ENCODE assay signal across 1 cellular context in the genomic region with DNA sequence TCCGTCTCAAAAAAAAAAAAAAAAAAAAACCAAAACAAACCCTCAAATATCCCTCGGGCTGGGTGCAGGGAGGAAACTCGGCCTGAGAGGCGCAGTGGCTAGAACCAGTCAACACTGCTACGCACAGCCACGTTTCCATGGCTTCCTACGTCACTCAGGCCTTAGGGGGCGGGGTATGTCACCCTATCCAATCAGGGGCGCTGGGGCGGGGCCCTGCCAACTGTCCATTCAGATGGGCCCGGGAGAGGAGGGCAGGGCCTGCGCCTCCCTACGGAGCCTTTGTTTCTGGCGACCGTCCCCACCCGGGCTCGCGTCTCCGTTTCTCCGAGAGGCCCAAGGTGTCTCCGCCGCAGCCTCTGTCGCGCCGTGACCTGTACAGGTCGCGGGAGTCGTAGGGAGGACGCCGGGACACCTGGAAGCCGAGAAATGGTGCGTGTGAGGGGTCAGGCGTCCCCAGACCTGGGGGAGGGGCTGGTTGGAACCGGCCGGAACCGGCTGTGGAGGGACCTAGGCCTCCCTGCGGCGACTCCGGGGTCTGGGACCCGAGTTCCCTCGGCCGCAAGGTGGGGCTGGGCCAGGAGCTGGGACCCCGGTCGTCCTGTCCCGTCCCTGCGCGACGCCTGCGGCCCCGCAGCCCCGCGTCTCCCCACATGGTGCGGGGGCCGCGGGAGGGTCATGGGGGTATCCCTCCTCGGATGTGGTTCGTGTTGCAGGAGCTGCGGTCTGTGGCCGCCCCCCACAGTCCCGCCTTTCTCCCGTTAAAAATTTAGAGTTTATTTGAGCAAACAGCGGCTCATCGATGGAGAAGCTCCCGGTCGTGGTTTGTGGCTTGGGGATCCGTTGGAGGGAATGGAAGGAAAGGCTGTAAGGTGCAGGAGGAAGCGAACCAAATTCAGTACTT.
A peak's percentile ranks its signal among the peaks of the same experiment; 100 is the strongest.
TF ChIP-seq lines count a peak whose summit lies in the region.

TSS of gene ZNF627 (plus strand) at position 282 of the 901 bp plus-strand sequence. CDS start at position 427, 145 bp downstream.

TF ChIP-seq in HepG2, 621 proteins besides CTCF, POLR2A, EP300 and RAD21 (continued from another document and continues in another):
- TF ChIP-seq KIAA2018 (CRISPR knock-in tag; IDR thresholded peaks at IDR 0.05; ENCODE audit: borderline replicate concordance), result no peak
- peak; percentile 87 for TF ChIP-seq ZNF788 (CRISPR knock-in tag; IDR thresholded peaks at IDR 0.05; ENCODE audit: borderline replicate concordance)
- TF ChIP-seq ZNF12 (CRISPR knock-in tag; IDR thresholded peaks at IDR 0.05), result 0 out of 2 replicates have a peak, but pooled peaks have one; percentile 13
- TF ChIP-seq KLF16 (CRISPR knock-in tag; IDR thresholded peaks at IDR 0.05), result peak in 1 of 2 experiments; percentile 77; a peak in 1 of 4 replicates
- TF ChIP-seq TBP (CRISPR knock-in tag; IDR thresholded peaks at IDR 0.05), result no peak
- peak; percentile 71 for TF ChIP-seq ATF1 (CRISPR knock-in tag; IDR thresholded peaks at IDR 0.05)
- no peak; the same call in 1 of the 2 replicates for TF ChIP-seq PITX1 (CRISPR knock-in tag; IDR thresholded peaks at IDR 0.05)
- TF ChIP-seq ZNF430 (CRISPR knock-in tag; IDR thresholded peaks at IDR 0.05), result peak; percentile 93
- TF ChIP-seq, protein P1, sequence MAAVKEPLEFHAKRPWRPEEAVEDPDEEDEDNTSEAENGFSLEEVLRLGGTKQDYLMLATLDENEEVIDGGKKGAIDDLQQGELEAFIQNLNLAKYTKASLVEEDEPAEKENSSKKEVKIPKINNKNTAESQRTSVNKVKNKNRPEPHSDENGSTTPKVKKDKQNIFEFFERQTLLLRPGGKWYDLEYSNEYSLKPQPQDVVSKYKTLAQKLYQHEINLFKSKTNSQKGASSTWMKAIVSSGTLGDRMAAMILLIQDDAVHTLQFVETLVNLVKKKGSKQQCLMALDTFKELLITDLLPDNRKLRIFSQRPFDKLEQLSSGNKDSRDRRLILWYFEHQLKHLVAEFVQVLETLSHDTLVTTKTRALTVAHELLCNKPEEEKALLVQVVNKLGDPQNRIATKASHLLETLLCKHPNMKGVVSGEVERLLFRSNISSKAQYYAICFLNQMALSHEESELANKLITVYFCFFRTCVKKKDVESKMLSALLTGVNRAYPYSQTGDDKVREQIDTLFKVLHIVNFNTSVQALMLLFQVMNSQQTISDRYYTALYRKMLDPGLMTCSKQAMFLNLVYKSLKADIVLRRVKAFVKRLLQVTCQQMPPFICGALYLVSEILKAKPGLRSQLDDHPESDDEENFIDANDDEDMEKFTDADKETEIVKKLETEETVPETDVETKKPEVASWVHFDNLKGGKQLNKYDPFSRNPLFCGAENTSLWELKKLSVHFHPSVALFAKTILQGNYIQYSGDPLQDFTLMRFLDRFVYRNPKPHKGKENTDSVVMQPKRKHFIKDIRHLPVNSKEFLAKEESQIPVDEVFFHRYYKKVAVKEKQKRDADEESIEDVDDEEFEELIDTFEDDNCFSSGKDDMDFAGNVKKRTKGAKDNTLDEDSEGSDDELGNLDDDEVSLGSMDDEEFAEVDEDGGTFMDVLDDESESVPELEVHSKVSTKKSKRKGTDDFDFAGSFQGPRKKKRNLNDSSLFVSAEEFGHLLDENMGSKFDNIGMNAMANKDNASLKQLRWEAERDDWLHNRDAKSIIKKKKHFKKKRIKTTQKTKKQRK (IDR thresholded peaks at IDR 0.05; ENCODE audit: low read length), result no peak
- no peak for TF ChIP-seq TP53 (CRISPR knock-in tag; conservative IDR thresholded peaks at IDR 0.05)
- TF ChIP-seq ZNF235 (CRISPR knock-in tag; IDR thresholded peaks at IDR 0.05; ENCODE audit: borderline replicate concordance), result peak; percentile 89; the same call in 1 of the 2 replicates
- TF ChIP-seq ZNF615 (CRISPR knock-in tag; IDR thresholded peaks at IDR 0.05; ENCODE audit: borderline replicate concordance), result no peak
- no peak for TF ChIP-seq THYN1 (CRISPR knock-in tag; IDR thresholded peaks at IDR 0.05; ENCODE audit: borderline replicate concordance, low read depth)
- peak; percentile 90; the same call in 1 of the 2 replicates for TF ChIP-seq SNAI1 (CRISPR knock-in tag; IDR thresholded peaks at IDR 0.05; ENCODE audit: borderline replicate concordance)
- peak; percentile 94; the same call in 1 of the 2 replicates for TF ChIP-seq ZNF138 (CRISPR knock-in tag; IDR thresholded peaks at IDR 0.05; ENCODE audit: low read depth)
- TF ChIP-seq RNF2 (conservative IDR thresholded peaks at IDR 0.05; ENCODE audit: low read depth), result no peak
- no peak for TF ChIP-seq ZNF30 (CRISPR knock-in tag; IDR thresholded peaks at IDR 0.05)
- peak; percentile 46 for TF ChIP-seq ZNF18 (CRISPR knock-in tag; IDR thresholded peaks at IDR 0.05; ENCODE audit: insufficient replicate concordance)
- TF ChIP-seq ZNF782 (CRISPR knock-in tag; IDR thresholded peaks at IDR 0.05; ENCODE audit: borderline replicate concordance), result peak; percentile 92
- peak; percentile 48; the same call in 1 of the 2 replicates for TF ChIP-seq ZNF24 (IDR thresholded peaks at IDR 0.05)
- no peak for TF ChIP-seq CEBPG (CRISPR knock-in tag; IDR thresholded peaks at IDR 0.05)
- TF ChIP-seq TBL1XR1 (IDR thresholded peaks at IDR 0.05; ENCODE audit: borderline replicate concordance, low read length, partially characterized antibody), result no peak
- TF ChIP-seq ZMYM4 (CRISPR knock-in tag; IDR thresholded peaks at IDR 0.05), result peak; percentile 51; the same call in 1 of the 2 replicates
- peak; percentile 93 for TF ChIP-seq KDM2A (CRISPR knock-in tag; IDR thresholded peaks at IDR 0.05; ENCODE audit: borderline replicate concordance, low read depth)
- 0 out of 2 replicates have a peak, but pooled peaks have one; percentile 13 for TF ChIP-seq HCFC1 (IDR thresholded peaks at IDR 0.05; ENCODE audit: low read depth, low read length)
- peak; percentile 90 for TF ChIP-seq NFYB (CRISPR knock-in tag; IDR thresholded peaks at IDR 0.05)
- peak; percentile 77; the same call in 1 of the 2 replicates for TF ChIP-seq EED (CRISPR knock-in tag; IDR thresholded peaks at IDR 0.05)
- peak; percentile 100 for TF ChIP-seq PHF8 (CRISPR knock-in tag; IDR thresholded peaks at IDR 0.05)
- TF ChIP-seq ZNF7 (CRISPR knock-in tag; IDR thresholded peaks at IDR 0.05), result no peak
- peak; percentile 36; the same call in 1 of the 2 replicates for TF ChIP-seq SMAD1 (CRISPR knock-in tag; IDR thresholded peaks at IDR 0.05; ENCODE audit: borderline replicate concordance, low read depth)
- peak; percentile 93; the same call in 1 of the 2 replicates for TF ChIP-seq ZSCAN31 (CRISPR knock-in tag; IDR thresholded peaks at IDR 0.05; ENCODE audit: low read depth)
- no peak for TF ChIP-seq AHDC1 (CRISPR knock-in tag; IDR thresholded peaks at IDR 0.05; ENCODE audit: borderline replicate concordance)
- peak; percentile 59; the same call in 1 of the 2 replicates for TF ChIP-seq YEATS2 (CRISPR knock-in tag; IDR thresholded peaks at IDR 0.05; ENCODE audit: borderline replicate concordance)
- no peak for TF ChIP-seq JUN (CRISPR knock-in tag; IDR thresholded peaks at IDR 0.05)
